ENCODE assay signal across 1 cellular context in the genomic region with DNA sequence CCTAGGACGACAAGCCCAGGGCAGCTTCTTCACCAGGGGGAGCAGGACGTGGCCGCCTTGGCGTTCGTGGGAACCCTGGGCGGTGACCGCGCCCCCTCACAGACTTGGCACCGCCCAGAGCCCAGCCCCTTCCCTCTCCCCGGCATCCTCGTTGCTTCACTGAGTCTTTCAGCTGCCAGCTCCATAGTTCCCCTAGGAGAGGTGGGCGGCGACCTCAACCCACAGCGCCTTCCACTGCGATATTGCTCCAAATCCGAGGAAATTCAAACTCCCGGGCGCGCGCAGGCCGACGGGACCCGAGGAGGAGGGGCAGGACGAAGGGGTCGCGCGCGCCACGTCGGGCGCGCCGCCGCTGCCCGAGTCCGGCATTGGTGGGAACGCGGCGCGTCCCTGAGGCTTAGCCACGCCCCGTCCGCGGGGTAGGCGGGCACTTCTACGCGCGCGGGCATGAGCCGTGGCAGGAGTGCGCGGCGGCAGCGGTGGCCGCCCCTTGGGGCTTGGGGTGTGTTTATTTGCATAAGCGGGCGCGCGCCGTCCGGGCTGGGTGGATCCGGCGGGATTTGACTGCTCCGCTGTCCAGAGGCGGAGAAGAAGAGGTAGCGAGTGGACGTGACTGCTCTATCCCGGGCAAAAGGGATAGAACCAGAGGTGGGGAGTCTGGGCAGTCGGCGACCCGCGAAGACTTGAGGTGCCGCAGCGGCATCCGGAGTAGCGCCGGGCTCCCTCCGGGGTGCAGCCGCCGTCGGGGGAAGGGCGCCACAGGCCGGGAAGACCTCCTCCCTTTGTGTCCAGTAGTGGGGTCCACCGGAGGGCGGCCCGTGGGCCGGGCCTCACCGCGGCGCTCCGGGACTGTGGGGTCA.
TF ChIP-seq lines count a peak whose summit lies in the region.

A gene with protein sequence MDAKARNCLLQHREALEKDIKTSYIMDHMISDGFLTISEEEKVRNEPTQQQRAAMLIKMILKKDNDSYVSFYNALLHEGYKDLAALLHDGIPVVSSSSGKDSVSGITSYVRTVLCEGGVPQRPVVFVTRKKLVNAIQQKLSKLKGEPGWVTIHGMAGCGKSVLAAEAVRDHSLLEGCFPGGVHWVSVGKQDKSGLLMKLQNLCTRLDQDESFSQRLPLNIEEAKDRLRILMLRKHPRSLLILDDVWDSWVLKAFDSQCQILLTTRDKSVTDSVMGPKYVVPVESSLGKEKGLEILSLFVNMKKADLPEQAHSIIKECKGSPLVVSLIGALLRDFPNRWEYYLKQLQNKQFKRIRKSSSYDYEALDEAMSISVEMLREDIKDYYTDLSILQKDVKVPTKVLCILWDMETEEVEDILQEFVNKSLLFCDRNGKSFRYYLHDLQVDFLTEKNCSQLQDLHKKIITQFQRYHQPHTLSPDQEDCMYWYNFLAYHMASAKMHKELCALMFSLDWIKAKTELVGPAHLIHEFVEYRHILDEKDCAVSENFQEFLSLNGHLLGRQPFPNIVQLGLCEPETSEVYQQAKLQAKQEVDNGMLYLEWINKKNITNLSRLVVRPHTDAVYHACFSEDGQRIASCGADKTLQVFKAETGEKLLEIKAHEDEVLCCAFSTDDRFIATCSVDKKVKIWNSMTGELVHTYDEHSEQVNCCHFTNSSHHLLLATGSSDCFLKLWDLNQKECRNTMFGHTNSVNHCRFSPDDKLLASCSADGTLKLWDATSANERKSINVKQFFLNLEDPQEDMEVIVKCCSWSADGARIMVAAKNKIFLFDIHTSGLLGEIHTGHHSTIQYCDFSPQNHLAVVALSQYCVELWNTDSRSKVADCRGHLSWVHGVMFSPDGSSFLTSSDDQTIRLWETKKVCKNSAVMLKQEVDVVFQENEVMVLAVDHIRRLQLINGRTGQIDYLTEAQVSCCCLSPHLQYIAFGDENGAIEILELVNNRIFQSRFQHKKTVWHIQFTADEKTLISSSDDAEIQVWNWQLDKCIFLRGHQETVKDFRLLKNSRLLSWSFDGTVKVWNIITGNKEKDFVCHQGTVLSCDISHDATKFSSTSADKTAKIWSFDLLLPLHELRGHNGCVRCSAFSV (N-terminal part only) (plus strand): TSS at position 579 of the 860 bp plus-strand sequence. CDS start 3,070 bp downstream, outside the sequence.
A gene with protein sequence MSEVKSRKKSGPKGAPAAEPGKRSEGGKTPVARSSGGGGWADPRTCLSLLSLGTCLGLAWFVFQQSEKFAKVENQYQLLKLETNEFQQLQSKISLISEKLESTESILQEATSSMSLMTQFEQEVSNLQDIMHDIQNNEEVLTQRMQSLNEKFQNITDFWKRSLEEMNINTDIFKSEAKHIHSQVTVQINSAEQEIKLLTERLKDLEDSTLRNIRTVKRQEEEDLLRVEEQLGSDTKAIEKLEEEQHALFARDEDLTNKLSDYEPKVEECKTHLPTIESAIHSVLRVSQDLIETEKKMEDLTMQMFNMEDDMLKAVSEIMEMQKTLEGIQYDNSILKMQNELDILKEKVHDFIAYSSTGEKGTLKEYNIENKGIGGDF (minus strand): TSS at position 77 of the 860 bp plus-strand sequence. CDS start 87 bp downstream, outside the sequence.

TF ChIP-seq in K562, 482 proteins besides CTCF, POLR2A, EP300 and RAD21 (continued from another document and continues in another):
- TF ChIP-seq, protein P1, sequence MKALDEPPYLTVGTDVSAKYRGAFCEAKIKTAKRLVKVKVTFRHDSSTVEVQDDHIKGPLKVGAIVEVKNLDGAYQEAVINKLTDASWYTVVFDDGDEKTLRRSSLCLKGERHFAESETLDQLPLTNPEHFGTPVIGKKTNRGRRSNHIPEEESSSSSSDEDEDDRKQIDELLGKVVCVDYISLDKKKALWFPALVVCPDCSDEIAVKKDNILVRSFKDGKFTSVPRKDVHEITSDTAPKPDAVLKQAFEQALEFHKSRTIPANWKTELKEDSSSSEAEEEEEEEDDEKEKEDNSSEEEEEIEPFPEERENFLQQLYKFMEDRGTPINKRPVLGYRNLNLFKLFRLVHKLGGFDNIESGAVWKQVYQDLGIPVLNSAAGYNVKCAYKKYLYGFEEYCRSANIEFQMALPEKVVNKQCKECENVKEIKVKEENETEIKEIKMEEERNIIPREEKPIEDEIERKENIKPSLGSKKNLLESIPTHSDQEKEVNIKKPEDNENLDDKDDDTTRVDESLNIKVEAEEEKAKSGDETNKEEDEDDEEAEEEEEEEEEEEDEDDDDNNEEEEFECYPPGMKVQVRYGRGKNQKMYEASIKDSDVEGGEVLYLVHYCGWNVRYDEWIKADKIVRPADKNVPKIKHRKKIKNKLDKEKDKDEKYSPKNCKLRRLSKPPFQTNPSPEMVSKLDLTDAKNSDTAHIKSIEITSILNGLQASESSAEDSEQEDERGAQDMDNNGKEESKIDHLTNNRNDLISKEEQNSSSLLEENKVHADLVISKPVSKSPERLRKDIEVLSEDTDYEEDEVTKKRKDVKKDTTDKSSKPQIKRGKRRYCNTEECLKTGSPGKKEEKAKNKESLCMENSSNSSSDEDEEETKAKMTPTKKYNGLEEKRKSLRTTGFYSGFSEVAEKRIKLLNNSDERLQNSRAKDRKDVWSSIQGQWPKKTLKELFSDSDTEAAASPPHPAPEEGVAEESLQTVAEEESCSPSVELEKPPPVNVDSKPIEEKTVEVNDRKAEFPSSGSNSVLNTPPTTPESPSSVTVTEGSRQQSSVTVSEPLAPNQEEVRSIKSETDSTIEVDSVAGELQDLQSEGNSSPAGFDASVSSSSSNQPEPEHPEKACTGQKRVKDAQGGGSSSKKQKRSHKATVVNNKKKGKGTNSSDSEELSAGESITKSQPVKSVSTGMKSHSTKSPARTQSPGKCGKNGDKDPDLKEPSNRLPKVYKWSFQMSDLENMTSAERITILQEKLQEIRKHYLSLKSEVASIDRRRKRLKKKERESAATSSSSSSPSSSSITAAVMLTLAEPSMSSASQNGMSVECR (CRISPR knock-in tag; IDR thresholded peaks at IDR 0.05) = peak; percentile 59
- TF ChIP-seq, protein P2, sequence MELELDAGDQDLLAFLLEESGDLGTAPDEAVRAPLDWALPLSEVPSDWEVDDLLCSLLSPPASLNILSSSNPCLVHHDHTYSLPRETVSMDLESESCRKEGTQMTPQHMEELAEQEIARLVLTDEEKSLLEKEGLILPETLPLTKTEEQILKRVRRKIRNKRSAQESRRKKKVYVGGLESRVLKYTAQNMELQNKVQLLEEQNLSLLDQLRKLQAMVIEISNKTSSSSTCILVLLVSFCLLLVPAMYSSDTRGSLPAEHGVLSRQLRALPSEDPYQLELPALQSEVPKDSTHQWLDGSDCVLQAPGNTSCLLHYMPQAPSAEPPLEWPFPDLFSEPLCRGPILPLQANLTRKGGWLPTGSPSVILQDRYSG (tag; conservative IDR thresholded peaks at IDR 0.05; ENCODE audit: low read depth) = peak; percentile 71; the same call in 1 of the 2 replicates
- TF ChIP-seq SMAD2 (IDR thresholded peaks at IDR 0.05; ENCODE audit: low read depth, low read length) (no peak), NFRKB (IDR thresholded peaks at IDR 0.05; ENCODE audit: low read depth) (no peak), KLF13 (tag; IDR thresholded peaks at IDR 0.05; ENCODE audit: borderline replicate concordance, low read depth) (no peak; the same call in 1 of the 2 replicates), SIRT6 (IDR thresholded peaks at IDR 0.05; ENCODE audit: low read depth, low read length) (no peak), TGIF2 (CRISPR knock-in tag; IDR thresholded peaks at IDR 0.05) (0 out of 2 replicates have a peak, but pooled peaks have one; percentile 8), CHD1 (IDR thresholded peaks at IDR 0.05; ENCODE audit: low read length) (no peak), ETV5 (CRISPR knock-in tag; IDR thresholded peaks at IDR 0.05; ENCODE audit: low read depth) (0 out of 2 replicates have a peak, but pooled peaks have one; percentile 19), LCOR (CRISPR knock-in tag; IDR thresholded peaks at IDR 0.05) (no peak), ZNF146 (CRISPR knock-in tag; IDR thresholded peaks at IDR 0.05; ENCODE audit: unreplicated experiment) (no peak), ZNF717 (CRISPR knock-in tag; IDR thresholded peaks at IDR 0.05) (no peak), TEAD1 (CRISPR knock-in tag; IDR thresholded peaks at IDR 0.05) (peak in 1 of 2 experiments; percentile 46; a peak in 1 of 4 replicates), CBFA2T2 (conservative IDR thresholded peaks at IDR 0.05) (no peak)
- TF ChIP-seq, protein P3, sequence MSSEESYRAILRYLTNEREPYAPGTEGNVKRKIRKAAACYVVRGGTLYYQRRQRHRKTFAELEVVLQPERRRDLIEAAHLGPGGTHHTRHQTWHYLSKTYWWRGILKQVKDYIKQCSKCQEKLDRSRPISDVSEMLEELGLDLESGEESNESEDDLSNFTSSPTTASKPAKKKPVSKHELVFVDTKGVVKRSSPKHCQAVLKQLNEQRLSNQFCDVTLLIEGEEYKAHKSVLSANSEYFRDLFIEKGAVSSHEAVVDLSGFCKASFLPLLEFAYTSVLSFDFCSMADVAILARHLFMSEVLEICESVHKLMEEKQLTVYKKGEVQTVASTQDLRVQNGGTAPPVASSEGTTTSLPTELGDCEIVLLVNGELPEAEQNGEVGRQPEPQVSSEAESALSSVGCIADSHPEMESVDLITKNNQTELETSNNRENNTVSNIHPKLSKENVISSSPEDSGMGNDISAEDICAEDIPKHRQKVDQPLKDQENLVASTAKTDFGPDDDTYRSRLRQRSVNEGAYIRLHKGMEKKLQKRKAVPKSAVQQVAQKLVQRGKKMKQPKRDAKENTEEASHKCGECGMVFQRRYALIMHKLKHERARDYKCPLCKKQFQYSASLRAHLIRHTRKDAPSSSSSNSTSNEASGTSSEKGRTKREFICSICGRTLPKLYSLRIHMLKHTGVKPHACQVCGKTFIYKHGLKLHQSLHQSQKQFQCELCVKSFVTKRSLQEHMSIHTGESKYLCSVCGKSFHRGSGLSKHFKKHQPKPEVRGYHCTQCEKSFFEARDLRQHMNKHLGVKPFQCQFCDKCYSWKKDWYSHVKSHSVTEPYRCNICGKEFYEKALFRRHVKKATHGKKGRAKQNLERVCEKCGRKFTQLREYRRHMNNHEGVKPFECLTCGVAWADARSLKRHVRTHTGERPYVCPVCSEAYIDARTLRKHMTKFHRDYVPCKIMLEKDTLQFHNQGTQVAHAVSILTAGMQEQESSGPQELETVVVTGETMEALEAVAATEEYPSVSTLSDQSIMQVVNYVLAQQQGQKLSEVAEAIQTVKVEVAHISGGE (CRISPR knock-in tag; IDR thresholded peaks at IDR 0.05) = no peak; a peak in 2 of 6 replicates
- TF ChIP-seq, protein P4, sequence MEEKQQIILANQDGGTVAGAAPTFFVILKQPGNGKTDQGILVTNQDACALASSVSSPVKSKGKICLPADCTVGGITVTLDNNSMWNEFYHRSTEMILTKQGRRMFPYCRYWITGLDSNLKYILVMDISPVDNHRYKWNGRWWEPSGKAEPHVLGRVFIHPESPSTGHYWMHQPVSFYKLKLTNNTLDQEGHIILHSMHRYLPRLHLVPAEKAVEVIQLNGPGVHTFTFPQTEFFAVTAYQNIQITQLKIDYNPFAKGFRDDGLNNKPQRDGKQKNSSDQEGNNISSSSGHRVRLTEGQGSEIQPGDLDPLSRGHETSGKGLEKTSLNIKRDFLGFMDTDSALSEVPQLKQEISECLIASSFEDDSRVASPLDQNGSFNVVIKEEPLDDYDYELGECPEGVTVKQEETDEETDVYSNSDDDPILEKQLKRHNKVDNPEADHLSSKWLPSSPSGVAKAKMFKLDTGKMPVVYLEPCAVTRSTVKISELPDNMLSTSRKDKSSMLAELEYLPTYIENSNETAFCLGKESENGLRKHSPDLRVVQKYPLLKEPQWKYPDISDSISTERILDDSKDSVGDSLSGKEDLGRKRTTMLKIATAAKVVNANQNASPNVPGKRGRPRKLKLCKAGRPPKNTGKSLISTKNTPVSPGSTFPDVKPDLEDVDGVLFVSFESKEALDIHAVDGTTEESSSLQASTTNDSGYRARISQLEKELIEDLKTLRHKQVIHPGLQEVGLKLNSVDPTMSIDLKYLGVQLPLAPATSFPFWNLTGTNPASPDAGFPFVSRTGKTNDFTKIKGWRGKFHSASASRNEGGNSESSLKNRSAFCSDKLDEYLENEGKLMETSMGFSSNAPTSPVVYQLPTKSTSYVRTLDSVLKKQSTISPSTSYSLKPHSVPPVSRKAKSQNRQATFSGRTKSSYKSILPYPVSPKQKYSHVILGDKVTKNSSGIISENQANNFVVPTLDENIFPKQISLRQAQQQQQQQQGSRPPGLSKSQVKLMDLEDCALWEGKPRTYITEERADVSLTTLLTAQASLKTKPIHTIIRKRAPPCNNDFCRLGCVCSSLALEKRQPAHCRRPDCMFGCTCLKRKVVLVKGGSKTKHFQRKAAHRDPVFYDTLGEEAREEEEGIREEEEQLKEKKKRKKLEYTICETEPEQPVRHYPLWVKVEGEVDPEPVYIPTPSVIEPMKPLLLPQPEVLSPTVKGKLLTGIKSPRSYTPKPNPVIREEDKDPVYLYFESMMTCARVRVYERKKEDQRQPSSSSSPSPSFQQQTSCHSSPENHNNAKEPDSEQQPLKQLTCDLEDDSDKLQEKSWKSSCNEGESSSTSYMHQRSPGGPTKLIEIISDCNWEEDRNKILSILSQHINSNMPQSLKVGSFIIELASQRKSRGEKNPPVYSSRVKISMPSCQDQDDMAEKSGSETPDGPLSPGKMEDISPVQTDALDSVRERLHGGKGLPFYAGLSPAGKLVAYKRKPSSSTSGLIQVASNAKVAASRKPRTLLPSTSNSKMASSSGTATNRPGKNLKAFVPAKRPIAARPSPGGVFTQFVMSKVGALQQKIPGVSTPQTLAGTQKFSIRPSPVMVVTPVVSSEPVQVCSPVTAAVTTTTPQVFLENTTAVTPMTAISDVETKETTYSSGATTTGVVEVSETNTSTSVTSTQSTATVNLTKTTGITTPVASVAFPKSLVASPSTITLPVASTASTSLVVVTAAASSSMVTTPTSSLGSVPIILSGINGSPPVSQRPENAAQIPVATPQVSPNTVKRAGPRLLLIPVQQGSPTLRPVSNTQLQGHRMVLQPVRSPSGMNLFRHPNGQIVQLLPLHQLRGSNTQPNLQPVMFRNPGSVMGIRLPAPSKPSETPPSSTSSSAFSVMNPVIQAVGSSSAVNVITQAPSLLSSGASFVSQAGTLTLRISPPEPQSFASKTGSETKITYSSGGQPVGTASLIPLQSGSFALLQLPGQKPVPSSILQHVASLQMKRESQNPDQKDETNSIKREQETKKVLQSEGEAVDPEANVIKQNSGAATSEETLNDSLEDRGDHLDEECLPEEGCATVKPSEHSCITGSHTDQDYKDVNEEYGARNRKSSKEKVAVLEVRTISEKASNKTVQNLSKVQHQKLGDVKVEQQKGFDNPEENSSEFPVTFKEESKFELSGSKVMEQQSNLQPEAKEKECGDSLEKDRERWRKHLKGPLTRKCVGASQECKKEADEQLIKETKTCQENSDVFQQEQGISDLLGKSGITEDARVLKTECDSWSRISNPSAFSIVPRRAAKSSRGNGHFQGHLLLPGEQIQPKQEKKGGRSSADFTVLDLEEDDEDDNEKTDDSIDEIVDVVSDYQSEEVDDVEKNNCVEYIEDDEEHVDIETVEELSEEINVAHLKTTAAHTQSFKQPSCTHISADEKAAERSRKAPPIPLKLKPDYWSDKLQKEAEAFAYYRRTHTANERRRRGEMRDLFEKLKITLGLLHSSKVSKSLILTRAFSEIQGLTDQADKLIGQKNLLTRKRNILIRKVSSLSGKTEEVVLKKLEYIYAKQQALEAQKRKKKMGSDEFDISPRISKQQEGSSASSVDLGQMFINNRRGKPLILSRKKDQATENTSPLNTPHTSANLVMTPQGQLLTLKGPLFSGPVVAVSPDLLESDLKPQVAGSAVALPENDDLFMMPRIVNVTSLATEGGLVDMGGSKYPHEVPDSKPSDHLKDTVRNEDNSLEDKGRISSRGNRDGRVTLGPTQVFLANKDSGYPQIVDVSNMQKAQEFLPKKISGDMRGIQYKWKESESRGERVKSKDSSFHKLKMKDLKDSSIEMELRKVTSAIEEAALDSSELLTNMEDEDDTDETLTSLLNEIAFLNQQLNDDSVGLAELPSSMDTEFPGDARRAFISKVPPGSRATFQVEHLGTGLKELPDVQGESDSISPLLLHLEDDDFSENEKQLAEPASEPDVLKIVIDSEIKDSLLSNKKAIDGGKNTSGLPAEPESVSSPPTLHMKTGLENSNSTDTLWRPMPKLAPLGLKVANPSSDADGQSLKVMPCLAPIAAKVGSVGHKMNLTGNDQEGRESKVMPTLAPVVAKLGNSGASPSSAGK (IDR thresholded peaks at IDR 0.05) = no peak
- TF ChIP-seq, protein P5, sequence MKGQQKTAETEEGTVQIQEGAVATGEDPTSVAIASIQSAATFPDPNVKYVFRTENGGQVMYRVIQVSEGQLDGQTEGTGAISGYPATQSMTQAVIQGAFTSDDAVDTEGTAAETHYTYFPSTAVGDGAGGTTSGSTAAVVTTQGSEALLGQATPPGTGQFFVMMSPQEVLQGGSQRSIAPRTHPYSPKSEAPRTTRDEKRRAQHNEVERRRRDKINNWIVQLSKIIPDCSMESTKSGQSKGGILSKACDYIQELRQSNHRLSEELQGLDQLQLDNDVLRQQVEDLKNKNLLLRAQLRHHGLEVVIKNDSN (CRISPR knock-in tag; IDR thresholded peaks at IDR 0.05) = no peak
